Comparison of ENCODE assay signal across 1 cellular context in genomic region chr22:20178075-20178921, GRCh38.
A peak's percentile ranks its signal among the peaks of the same experiment; 100 is the strongest.
TF ChIP-seq lines count a peak whose summit lies in the region.

No MANE protein-coding gene starts in this region.

TF ChIP-seq in K562, 482 proteins besides CTCF, POLR2A, EP300 and RAD21 (continued from another document):
- TF ChIP-seq ZNF511 (CRISPR knock-in tag; IDR thresholded peaks at IDR 0.05): 0 out of 2 replicates have a peak, but pooled peaks have one; percentile 3
